ENCODE assay signal across 29 cellular contexts in genomic region chr1:200681231-200681630, GRCh38.
"Had no signal": no experiment of that assay in that cellular context is flagged by ENCODE, and none has a peak within 500 bp of the region (broad histone marks: within the 10 kb centered on the region; RNA-seq: fewer than 3 reads in every experiment).

No MANE protein-coding gene starts in this region.

- ATAC-seq: activated CD8-positive, alpha-beta T cell treated with anti-CD3 and anti-CD28 coated beads for 36 hours had no signal

- H3K4me3 Mint-ChIP-seq: activated CD4-positive, alpha-beta T cell treated with anti-CD3 and anti-CD28 coated beads, Interleukin-2, amount 10 ng/mL, durations not matched to agents 24 days and 14 days; activated CD8-positive, alpha-beta T cell treated with anti-CD3 and anti-CD28 coated beads for 36 hours; activated naive CD4-positive, alpha-beta T cell treated with anti-CD3 and anti-CD28 coated beads, Interleukin-2, amount 50 U/mL, for 24 hours; activated naive CD8-positive, alpha-beta T cell treated with anti-CD3 and anti-CD28 coated beads, Interleukin-2, amount 10 ng/mL, durations not matched to agents 7 days and 5 days; activated T-cell treated with anti-CD3 and anti-CD28 coated beads, Interleukin-2, amount 50 U/mL, for 24 hours; T-helper 1 cell treated with Interleukin-12 subunit alpha and Interleukin-12 subunit beta and Interleukin-4 antibody, amounts not matched to agents 30 μg/mL and 1 μg/mL, for 36 hours; T-helper 2 cell treated with Interferon-gamma antibody and Interleukin-4, amounts not matched to agents 5 μg/mL and 100 μg/mL, for 36 hours had no signal

- H3K9me2 ChIP-seq: SK-N-SH had no signal

- H3K27ac Mint-ChIP-seq: activated CD4-positive, alpha-beta T cell treated with anti-CD3 and anti-CD28 coated beads, Interleukin-2, amount 10 ng/mL, durations not matched to agents 24 days and 14 days; activated CD8-positive, alpha-beta T cell treated with anti-CD3 and anti-CD28 coated beads for 36 hours; activated naive CD4-positive, alpha-beta T cell treated with anti-CD3 and anti-CD28 coated beads, Interleukin-2, amount 50 U/mL, for 24 hours; activated naive CD8-positive, alpha-beta T cell treated with anti-CD3 and anti-CD28 coated beads, Interleukin-2, amount 10 ng/mL, durations not matched to agents 7 days and 5 days; activated T-cell treated with anti-CD3 and anti-CD28 coated beads, Interleukin-2, amount 50 U/mL, for 24 hours; activated T-helper 2 cell treated with anti-CD3 and anti-CD28 coated beads, Interferon-gamma antibody, Interleukin-2, Interleukin-4, amounts not matched to agents 10 μg/mL and 5 μg/mL and 100 μg/mL, durations not matched to agents 14 hours and 24 hours and 36 hours; T-helper 1 cell treated with Interleukin-12 subunit alpha and Interleukin-12 subunit beta and Interleukin-4 antibody, amounts not matched to agents 30 μg/mL and 1 μg/mL, for 36 hours; T-helper 2 cell treated with Interferon-gamma antibody and Interleukin-4, amounts not matched to agents 5 μg/mL and 100 μg/mL, for 36 hours had no signal

- H3K27me3 Mint-ChIP-seq: activated CD4-positive, alpha-beta T cell treated with anti-CD3 and anti-CD28 coated beads, Interleukin-2, amount 10 ng/mL, durations not matched to agents 24 days and 14 days; activated CD8-positive, alpha-beta T cell treated with anti-CD3 and anti-CD28 coated beads for 36 hours; activated naive CD4-positive, alpha-beta T cell treated with anti-CD3 and anti-CD28 coated beads, Interleukin-2, amount 50 U/mL, for 24 hours; activated T-cell treated with anti-CD3 and anti-CD28 coated beads, Interleukin-2, amount 50 U/mL, for 24 hours had no signal

- FAIRE-seq: TTC549 had no signal

- H3K4me2 ChIP-seq: SK-N-SH had no signal

- H3K9me3 ChIP-seq: ascending aorta, Peyer's patch, SJSA1, SK-N-SH had no signal

- H3K4me3 ChIP-seq: ascending aorta, Peyer's patch, SJSA1 had no signal

- DNase-seq: activated CD4-positive, alpha-beta T cell treated with anti-CD3 and anti-CD28 coated beads, Interleukin-2, amount 10 ng/mL, durations not matched to agents 24 days and 14 days; activated CD4-positive, alpha-beta T cell treated with anti-CD3 and anti-CD28 coated beads, Interleukin-2, amount 50 U/mL, for 4 hours; activated CD8-positive, alpha-beta T cell treated with anti-CD3 and anti-CD28 coated beads for 36 hours; activated gamma-delta T cell; activated naive CD4-positive, alpha-beta T cell treated with Interleukin-2 at 50 U/mL for 16 hours; activated naive CD8-positive, alpha-beta T cell treated with anti-CD3 and anti-CD28 coated beads, Interleukin-2, amount 10 ng/mL, durations not matched to agents 7 days and 5 days; activated T-cell treated with anti-CD3 and anti-CD28 coated beads, Interleukin-2, amount 50 U/mL, for 24 hours; amygdala; central memory CD4-positive, alpha-beta T cell; NCI-H1092 treated with DMSO at 0.1 percent for 48 hours; NCI-H1417; NCI-H146; NCI-H187; NCI-H2029 treated with DMSO at 0.1 percent for 48 hours; NCI-H2107; NCI-H226; NCI-H446 treated with DMSO at 0.1 percent for 48 hours; NCI-H524 treated with DMSO at 0.1 percent for 48 hours; Peyer's patch; RPMI8226; SHP77 treated with DMSO at 0.1 percent for 48 hours; SK-N-SH had no signal

- H3K4me1 Mint-ChIP-seq: activated CD4-positive, alpha-beta T cell treated with anti-CD3 and anti-CD28 coated beads, Interleukin-2, amount 10 ng/mL, durations not matched to agents 24 days and 14 days; activated naive CD4-positive, alpha-beta T cell treated with anti-CD3 and anti-CD28 coated beads, Interleukin-2, amount 50 U/mL, for 24 hours; activated naive CD8-positive, alpha-beta T cell treated with anti-CD3 and anti-CD28 coated beads, Interleukin-2, amount 10 ng/mL, durations not matched to agents 7 days and 5 days had no signal

- H3K9me3 Mint-ChIP-seq: activated CD4-positive, alpha-beta T cell treated with anti-CD3 and anti-CD28 coated beads, Interleukin-2, amount 10 ng/mL, durations not matched to agents 24 days and 14 days; activated CD8-positive, alpha-beta T cell treated with anti-CD3 and anti-CD28 coated beads for 36 hours; activated naive CD4-positive, alpha-beta T cell treated with anti-CD3 and anti-CD28 coated beads, Interleukin-2, amount 50 U/mL, for 24 hours; activated naive CD8-positive, alpha-beta T cell treated with anti-CD3 and anti-CD28 coated beads, Interleukin-2, amount 10 ng/mL, durations not matched to agents 7 days and 5 days; activated T-cell treated with anti-CD3 and anti-CD28 coated beads, Interleukin-2, amount 50 U/mL, for 24 hours; activated T-helper 2 cell treated with anti-CD3 and anti-CD28 coated beads, Interferon-gamma antibody, Interleukin-2, Interleukin-4, amounts not matched to agents 10 μg/mL and 5 μg/mL and 100 μg/mL, durations not matched to agents 14 hours and 24 hours and 36 hours; T-helper 1 cell treated with Interleukin-12 subunit alpha and Interleukin-12 subunit beta and Interleukin-4 antibody, amounts not matched to agents 30 μg/mL and 1 μg/mL, for 36 hours; T-helper 2 cell treated with Interferon-gamma antibody and Interleukin-4, amounts not matched to agents 5 μg/mL and 100 μg/mL, for 36 hours had no signal

- H3K4me1 ChIP-seq: ascending aorta, Peyer's patch, SJSA1 had no signal

- H3K27ac ChIP-seq: ascending aorta, Peyer's patch, SJSA1 had no signal

- H3K36me3 ChIP-seq: ascending aorta, Peyer's patch, SJSA1 had no signal

- H3K36me3 Mint-ChIP-seq: activated naive CD4-positive, alpha-beta T cell treated with anti-CD3 and anti-CD28 coated beads, Interleukin-2, amount 50 U/mL, for 24 hours; activated naive CD8-positive, alpha-beta T cell treated with anti-CD3 and anti-CD28 coated beads, Interleukin-2, amount 10 ng/mL, durations not matched to agents 7 days and 5 days had no signal

- H3K9ac ChIP-seq: SK-N-SH had no signal

- H3K27me3 ChIP-seq: ascending aorta, Peyer's patch, SJSA1 had no signal
